ENCODE assay signal across 2 cellular contexts in genomic region chr4:112141366-112142138, GRCh38.
TF ChIP-seq lines count a peak whose summit lies in the region.

No MANE protein-coding gene starts in this region.

TF ChIP-seq in K562, 482 proteins besides CTCF, POLR2A, EP300 and RAD21:
- TF ChIP-seq MYNN (IDR thresholded peaks at IDR 0.05) (peak; percentile 95), MYNN (CRISPR knock-in tag; IDR thresholded peaks at IDR 0.05) (peak; percentile 42; the same call in 1 of the 2 replicates), MTF1 (CRISPR knock-in tag; IDR thresholded peaks at IDR 0.05; ENCODE audit: borderline replicate concordance) (no peak), RFX1 (IDR thresholded peaks at IDR 0.05) (peak; percentile 81), NFXL1 (CRISPR knock-in tag; IDR thresholded peaks at IDR 0.05) (no peak), ZBTB12 (CRISPR knock-in tag; IDR thresholded peaks at IDR 0.05) (no peak), HDAC3 (IDR thresholded peaks at IDR 0.05; ENCODE audit: borderline replicate concordance, partially characterized antibody) (no peak), GABPB1 (CRISPR knock-in tag; IDR thresholded peaks at IDR 0.05) (no peak), SNIP1 (IDR thresholded peaks at IDR 0.05; ENCODE audit: low read depth) (no peak)
- TF ChIP-seq, protein P1, sequence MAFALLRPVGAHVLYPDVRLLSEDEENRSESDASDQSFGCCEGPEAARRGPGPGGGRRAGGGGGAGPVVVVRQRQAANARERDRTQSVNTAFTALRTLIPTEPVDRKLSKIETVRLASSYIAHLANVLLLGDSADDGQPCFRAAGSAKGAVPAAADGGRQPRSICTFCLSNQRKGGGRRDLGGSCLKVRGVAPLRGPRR (CRISPR knock-in tag; IDR thresholded peaks at IDR 0.05): no peak
- TF ChIP-seq, protein P2, sequence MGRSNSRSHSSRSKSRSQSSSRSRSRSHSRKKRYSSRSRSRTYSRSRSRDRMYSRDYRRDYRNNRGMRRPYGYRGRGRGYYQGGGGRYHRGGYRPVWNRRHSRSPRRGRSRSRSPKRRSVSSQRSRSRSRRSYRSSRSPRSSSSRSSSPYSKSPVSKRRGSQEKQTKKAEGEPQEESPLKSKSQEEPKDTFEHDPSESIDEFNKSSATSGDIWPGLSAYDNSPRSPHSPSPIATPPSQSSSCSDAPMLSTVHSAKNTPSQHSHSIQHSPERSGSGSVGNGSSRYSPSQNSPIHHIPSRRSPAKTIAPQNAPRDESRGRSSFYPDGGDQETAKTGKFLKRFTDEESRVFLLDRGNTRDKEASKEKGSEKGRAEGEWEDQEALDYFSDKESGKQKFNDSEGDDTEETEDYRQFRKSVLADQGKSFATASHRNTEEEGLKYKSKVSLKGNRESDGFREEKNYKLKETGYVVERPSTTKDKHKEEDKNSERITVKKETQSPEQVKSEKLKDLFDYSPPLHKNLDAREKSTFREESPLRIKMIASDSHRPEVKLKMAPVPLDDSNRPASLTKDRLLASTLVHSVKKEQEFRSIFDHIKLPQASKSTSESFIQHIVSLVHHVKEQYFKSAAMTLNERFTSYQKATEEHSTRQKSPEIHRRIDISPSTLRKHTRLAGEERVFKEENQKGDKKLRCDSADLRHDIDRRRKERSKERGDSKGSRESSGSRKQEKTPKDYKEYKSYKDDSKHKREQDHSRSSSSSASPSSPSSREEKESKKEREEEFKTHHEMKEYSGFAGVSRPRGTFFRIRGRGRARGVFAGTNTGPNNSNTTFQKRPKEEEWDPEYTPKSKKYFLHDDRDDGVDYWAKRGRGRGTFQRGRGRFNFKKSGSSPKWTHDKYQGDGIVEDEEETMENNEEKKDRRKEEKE (IDR thresholded peaks at IDR 0.05; ENCODE audit: borderline replicate concordance in 1 of 2, control insufficient read depth in 1 of 2, low read depth in 2 of 2, low read length in 1 of 2): no peak
- TF ChIP-seq, protein P3, sequence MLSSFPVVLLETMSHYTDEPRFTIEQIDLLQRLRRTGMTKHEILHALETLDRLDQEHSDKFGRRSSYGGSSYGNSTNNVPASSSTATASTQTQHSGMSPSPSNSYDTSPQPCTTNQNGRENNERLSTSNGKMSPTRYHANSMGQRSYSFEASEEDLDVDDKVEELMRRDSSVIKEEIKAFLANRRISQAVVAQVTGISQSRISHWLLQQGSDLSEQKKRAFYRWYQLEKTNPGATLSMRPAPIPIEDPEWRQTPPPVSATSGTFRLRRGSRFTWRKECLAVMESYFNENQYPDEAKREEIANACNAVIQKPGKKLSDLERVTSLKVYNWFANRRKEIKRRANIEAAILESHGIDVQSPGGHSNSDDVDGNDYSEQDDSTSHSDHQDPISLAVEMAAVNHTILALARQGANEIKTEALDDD (IDR thresholded peaks at IDR 0.05): no peak

TF ChIP-seq in HepG2, 621 proteins besides CTCF, POLR2A, EP300 and RAD21:
- TF ChIP-seq PLRG1 (conservative IDR thresholded peaks at IDR 0.05) (no peak), NFE2L1 (CRISPR knock-in tag; IDR thresholded peaks at IDR 0.05; ENCODE audit: borderline replicate concordance) (no peak), DBP (CRISPR knock-in tag; IDR thresholded peaks at IDR 0.05; ENCODE audit: not compliant biosample characterization) (no peak)
